In the genomic region with DNA sequence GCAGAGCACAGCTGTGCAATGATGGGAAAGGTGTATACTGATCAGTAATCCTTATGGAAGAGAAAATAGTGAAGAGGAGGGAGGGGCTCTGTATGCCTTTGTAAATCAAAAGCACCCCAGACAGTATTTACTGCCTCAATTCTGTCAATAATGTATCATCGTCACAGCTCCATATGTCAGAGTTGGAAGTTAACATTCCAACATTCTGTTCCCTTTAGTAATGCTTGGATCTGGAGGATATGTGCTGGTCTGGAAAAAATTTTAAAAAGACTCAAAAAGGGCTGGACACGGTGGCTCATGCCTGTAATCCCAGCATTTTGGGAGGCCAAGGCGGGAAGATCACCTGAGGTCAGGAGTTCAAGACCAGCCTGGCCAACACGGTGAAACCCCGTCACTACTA, we compare ENCODE assay signal across 20 cellular contexts.
DNase-seq lines count a peak whose midpoint lies in the region; TF ChIP-seq lines count a peak whose summit lies in the region.
"Had no signal": no experiment of that assay in that cellular context is flagged by ENCODE, and none has a peak within 500 bp of the region (broad histone marks: within the 10 kb centered on the region; RNA-seq: fewer than 3 reads in every experiment).

No MANE protein-coding gene starts in this region.

- H3K9me3 ChIP-seq in hepatocyte (ENCODE audit: low read depth), result no peaks in the 10 kb centered on the region
- no peaks in the 10 kb centered on the region for H3K9me3 ChIP-seq in CD8-positive, alpha-beta memory T cell (ENCODE audit: low read length)
- H3K9me3 ChIP-seq: A549, Caco-2 had no signal

- no peak for TF ChIP-seq CTCF in fibroblast of mammary gland (conservative IDR thresholded peaks at IDR 0.05; ENCODE audit: control insufficient read depth, insufficient read depth, low read depth, low read length)
- no peak for TF ChIP-seq CTCF in hepatocyte (IDR thresholded peaks at IDR 0.05; ENCODE audit: poor library complexity)
- no peak for TF ChIP-seq CTCF in type B pancreatic cell (conservative IDR thresholded peaks at IDR 0.05)

- H3K9me3 Mint-ChIP-seq in CD8-positive, alpha-beta memory T cell, result no peaks in the 10 kb centered on the region
- peaks cover 8% of the 10 kb centered on the region for H3K9me3 Mint-ChIP-seq in type B pancreatic cell
- H3K9me3 Mint-ChIP-seq: HFFc6 had no signal

- CTCF ChIA-PET in CD8-positive, alpha-beta memory T cell (lab: Charles Lee), result no interaction called here

- peaks cover 4% of the 10 kb centered on the region for H3K4me1 ChIP-seq in hepatocyte (ENCODE audit: insufficient read depth)
- no peaks in the 10 kb centered on the region for H3K4me1 ChIP-seq in CD8-positive, alpha-beta memory T cell (ENCODE audit: insufficient read depth, low read length)

- WGBS in hepatocyte (ENCODE audit: low lambda C conversion rate, missing lambda C conversion rate), result 91% methylated on average over 5 of the region's 5 CpGs

- no peak overlapping the region for H2AFZ ChIP-seq in hepatocyte
- H2AFZ ChIP-seq: GM23248 had no signal

- peak; percentile 30 for DNase-seq in HCEC 1CT
- DNase-seq in fibroblast of mammary gland (ENCODE audit: low read depth), result peak; percentile 58
- DNase-seq in hepatocyte (ENCODE audit: low spot score), result no peak
- no peak for DNase-seq in CD8-positive, alpha-beta memory T cell
- DNase-seq in T-helper 2 cell, result no peak
- no peak for DNase-seq in type B pancreatic cell (ENCODE audit: extremely low spot score, unreplicated experiment)
- DNase-seq in stimulated activated CD4-positive, alpha-beta T cell treated with anti-CD3 and anti-CD28 coated beads, Interleukin-2, amount 100 ng/mL, for 48 hours, result no peak
- DNase-seq: 8988T; C1 segment of cervical spinal cord; Caco-2; CD4-positive, alpha-beta memory T cell; DMS153; DND-41; EL; GDM1; GM23248; H7; HFFc6 had no signal

- H3K4me3 Mint-ChIP-seq in CD8-positive, alpha-beta memory T cell, result no peak overlapping the region
- no peak overlapping the region for H3K4me3 Mint-ChIP-seq in type B pancreatic cell
- H3K4me3 Mint-ChIP-seq: CD4-positive, alpha-beta memory T cell; HFFc6 had no signal

- no peaks in the 10 kb centered on the region for H4K20me1 ChIP-seq in hepatocyte (ENCODE audit: insufficient read depth, poor library complexity, severe bottlenecking)

- no peaks in the 10 kb centered on the region for H3K9me2 ChIP-seq in hepatocyte (replicated peaks; ENCODE audit: insufficient read depth)

- no peaks in the 10 kb centered on the region for H3K79me2 ChIP-seq in hepatocyte

- H3K27ac ChIP-seq in hepatocyte, result peak overlapping the region; percentile 45
- H3K27ac ChIP-seq in CD8-positive, alpha-beta memory T cell (ENCODE audit: low read depth, low read length), result no peak overlapping the region
- H3K27ac ChIP-seq: A549, GM23248 had no signal

- POLR2A ChIA-PET in CD8-positive, alpha-beta memory T cell (lab: Charles Lee), result no interaction called here

- no peaks in the 10 kb centered on the region for H3K27me3 ChIP-seq in hepatocyte
- H3K27me3 ChIP-seq in CD8-positive, alpha-beta memory T cell (ENCODE audit: insufficient read depth, low read length, poor library complexity, severe bottlenecking), result no peaks in the 10 kb centered on the region

- H3K4me1 Mint-ChIP-seq in CD8-positive, alpha-beta memory T cell, result no peaks in the 10 kb centered on the region
- peaks cover 12% of the 10 kb centered on the region for H3K4me1 Mint-ChIP-seq in type B pancreatic cell (ENCODE audit: unreplicated experiment)
- H3K4me1 Mint-ChIP-seq: CD4-positive, alpha-beta memory T cell had no signal

- peaks cover 0 to 2% of the 10 kb centered on the region in 2 donors for H3K27me3 Mint-ChIP-seq in CD8-positive, alpha-beta memory T cell
- peaks cover 8% of the 10 kb centered on the region for H3K27me3 Mint-ChIP-seq in type B pancreatic cell
- H3K27me3 Mint-ChIP-seq: CD4-positive, alpha-beta memory T cell had no signal

- H3K4me3 ChIP-seq in fibroblast of mammary gland (ENCODE audit: control insufficient read depth, low read depth, low read length) (no peak overlapping the region), hepatocyte (no peak overlapping the region)
- H3K4me3 ChIP-seq in CD8-positive, alpha-beta memory T cell (ENCODE audit: low read length), result no peak overlapping the region
- H3K4me3 ChIP-seq: A549, GM12878, GM23248 had no signal

- H3K27ac Mint-ChIP-seq in CD8-positive, alpha-beta memory T cell, result no peak overlapping the region
- no peak overlapping the region for H3K27ac Mint-ChIP-seq in type B pancreatic cell
- H3K27ac Mint-ChIP-seq: CD4-positive, alpha-beta memory T cell; HFFc6 had no signal

- no peak overlapping the region for H3K4me2 ChIP-seq in hepatocyte
- H3K4me2 ChIP-seq: A549 had no signal

- H3K36me3 ChIP-seq in hepatocyte (replicated peaks; ENCODE audit: insufficient read depth, low read depth), result no peaks in the 10 kb centered on the region
- H3K36me3 ChIP-seq in CD8-positive, alpha-beta memory T cell (ENCODE audit: insufficient read depth, low read length), result no peaks in the 10 kb centered on the region

- H3K36me3 Mint-ChIP-seq in CD8-positive, alpha-beta memory T cell, result no peaks in the 10 kb centered on the region
- no peaks in the 10 kb centered on the region for H3K36me3 Mint-ChIP-seq in type B pancreatic cell
- H3K36me3 Mint-ChIP-seq: CD4-positive, alpha-beta memory T cell had no signal

Comparison
In these comparisons a context has a peak if more than half of its experiments do, and no peak if none do; other contexts are left out.
1. DNase-seq: peak in HCEC 1CT (single experiment) and fibroblast of mammary gland (single experiment); none in hepatocyte (single experiment), CD8-positive, alpha-beta memory T cell (0 of 5), T-helper 2 cell (0 of 5), type B pancreatic cell (single experiment) and stimulated activated CD4-positive, alpha-beta T cell treated with anti-CD3 and anti-CD28 coated beads, Interleukin-2, amount 100 ng/mL, for 48 hours (0 of 2).